Comparison of ENCODE assay signal across 15 cellular contexts in genomic region chr5:83124593-83124992, GRCh38.
"Had no signal": no experiment of that assay in that cellular context is flagged by ENCODE, and none has a peak within 500 bp of the region (broad histone marks: within the 10 kb centered on the region; RNA-seq: fewer than 3 reads in every experiment).

No MANE protein-coding gene starts in this region.

- H3K4me3 ChIP-seq: esophagus muscularis mucosa, gastrocnemius medialis, pancreas, smooth muscle cell had no signal

- H3K27ac ChIP-seq: esophagus muscularis mucosa, gastrocnemius medialis, pancreas had no signal

- H3K27me3 ChIP-seq: esophagus muscularis mucosa, gastrocnemius medialis, pancreas had no signal

- H3K9me3 ChIP-seq: esophagus muscularis mucosa, gastrocnemius medialis, pancreas had no signal

- H3K4me1 ChIP-seq: esophagus muscularis mucosa, gastrocnemius medialis, pancreas had no signal

- ATAC-seq: gastrocnemius medialis, left cardiac atrium, left ventricle myocardium superior, pancreas, right cardiac atrium had no signal

- DNase-seq: cortex of kidney; effector memory CD4-positive, alpha-beta T cell; gastrocnemius medialis; kidney; left cardiac atrium; left ventricle myocardium superior; mesendoderm; naive B cell; occipital lobe; pancreas; right cardiac atrium; stimulated activated CD4-positive, alpha-beta T cell treated with anti-CD3 and anti-CD28 coated beads, Interleukin-2, amount 100 ng/mL, for 48 hours; stimulated activated naive CD4-positive, alpha-beta T cell treated with Interleukin-2 at 50 U/mL for 16 hours had no signal

- H3K36me3 ChIP-seq: esophagus muscularis mucosa, gastrocnemius medialis, pancreas had no signal
